In the genomic region with DNA sequence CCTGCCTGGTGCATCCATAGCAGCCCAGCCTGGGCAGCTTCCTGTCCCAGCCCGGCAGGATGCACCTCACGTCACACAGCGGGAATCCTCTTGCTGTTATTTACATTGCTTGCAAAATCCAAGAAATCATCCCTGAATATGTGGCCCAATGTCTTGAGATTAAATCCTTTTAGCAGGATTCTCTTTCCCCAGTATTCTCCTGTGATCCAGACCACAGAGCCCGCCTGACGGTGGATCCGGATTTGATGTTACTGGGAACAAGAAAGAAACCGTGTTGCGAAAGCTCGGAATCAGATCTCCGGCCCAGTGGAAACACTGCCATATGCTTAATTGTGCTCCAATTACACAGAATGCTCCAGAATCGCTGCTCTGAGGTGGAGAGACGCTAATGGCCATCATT, we compare ENCODE assay signal across 17 cellular contexts.
"Had no signal": no experiment of that assay in that cellular context is flagged by ENCODE, and none has a peak within 500 bp of the region (broad histone marks: within the 10 kb centered on the region; RNA-seq: fewer than 3 reads in every experiment).

No MANE protein-coding gene starts in this region.

- H3K27ac Mint-ChIP-seq: effector memory CD8-positive, alpha-beta T cell; mesothelial cell of epicardium; natural killer cell; type B pancreatic cell had no signal

- H3K27me3 Mint-ChIP-seq: effector memory CD8-positive, alpha-beta T cell; type B pancreatic cell had no signal

- H3K36me3 ChIP-seq: ovary, right atrium auricular region, thyroid gland, uterus had no signal

- H3K4me3 ChIP-seq: esophagus squamous epithelium, heart right ventricle, ovary, right atrium auricular region, stomach, thyroid gland, uterus had no signal

- DNase-seq: effector memory CD8-positive, alpha-beta T cell; esophagus squamous epithelium; heart right ventricle; natural killer cell; small intestine; stimulated activated CD4-positive, alpha-beta T cell treated with anti-CD3 and anti-CD28 coated beads, Interleukin-12 subunit alpha, Interleukin-12 subunit beta, amount 100 ng/mL, for 4 hours; stimulated activated naive CD4-positive, alpha-beta T cell; stomach; substantia nigra; thyroid gland had no signal

- H3K9me3 Mint-ChIP-seq: natural killer cell had no signal

- H3K4me1 ChIP-seq: thyroid gland had no signal

- H3K27me3 ChIP-seq: esophagus squamous epithelium, heart right ventricle, ovary, right atrium auricular region, stomach, thyroid gland, uterus had no signal

- H3K4me3 Mint-ChIP-seq: effector memory CD8-positive, alpha-beta T cell; mesothelial cell of epicardium; natural killer cell; neural crest cell; type B pancreatic cell had no signal

- FAIRE-seq: frontal cortex, small intestine had no signal

- H3K36me3 Mint-ChIP-seq: natural killer cell had no signal

- H3K27ac ChIP-seq: esophagus squamous epithelium, heart right ventricle, ovary, right atrium auricular region, stomach, thyroid gland, uterus had no signal

- H3K9me3 ChIP-seq: esophagus squamous epithelium, ovary, right atrium auricular region, stomach, thyroid gland, uterus had no signal
